ENCODE assay signal across 1 cellular context in genomic region chr17:4586043-4586442, GRCh38.
TF ChIP-seq lines count a peak whose summit lies in the region.

No MANE protein-coding gene starts in this region.

TF ChIP-seq in H1, 55 proteins besides CTCF, POLR2A, EP300 and RAD21:
- no peak for TF ChIP-seq NRF1 (IDR thresholded peaks at IDR 0.05; ENCODE audit: low read depth, low read length)
- TF ChIP-seq TCF12 (IDR thresholded peaks at IDR 0.05; ENCODE audit: low read depth, low read length) = no peak
- no peak for TF ChIP-seq POLR2AphosphoS5 (IDR thresholded peaks at IDR 0.05; ENCODE audit: low read depth, low read length)
- no peak for TF ChIP-seq POU5F1 (IDR thresholded peaks at IDR 0.05; ENCODE audit: low read depth, low read length)
- no peak for TF ChIP-seq SP4 (IDR thresholded peaks at IDR 0.05; ENCODE audit: low read length)
- no peak for TF ChIP-seq YY1 (IDR thresholded peaks at IDR 0.05; ENCODE audit: low read depth, low read length)
- TF ChIP-seq HDAC2 (IDR thresholded peaks at IDR 0.05; ENCODE audit: borderline replicate concordance in 1 of 2, low read depth in 2 of 2, low read length in 2 of 2) = no peak
- no peak for TF ChIP-seq BRCA1 (IDR thresholded peaks at IDR 0.05; ENCODE audit: low read depth, low read length)
- TF ChIP-seq JUND (IDR thresholded peaks at IDR 0.05; ENCODE audit: low read length) = no peak
- TF ChIP-seq KDM1A (IDR thresholded peaks at IDR 0.05; ENCODE audit: borderline replicate concordance, low read length) = no peak
- TF ChIP-seq TEAD4 (IDR thresholded peaks at IDR 0.05; ENCODE audit: low read depth, low read length) = no peak
- no peak for TF ChIP-seq CHD1 (IDR thresholded peaks at IDR 0.05; ENCODE audit: low read depth, low read length)
- no peak for TF ChIP-seq CBX8 (IDR thresholded peaks at IDR 0.05; ENCODE audit: borderline replicate concordance, low read depth, low read length)
- no peak for TF ChIP-seq ASH2L (IDR thresholded peaks at IDR 0.05; ENCODE audit: low read length)
